19 cellular contexts compared by ENCODE assay signal in the genomic region with DNA sequence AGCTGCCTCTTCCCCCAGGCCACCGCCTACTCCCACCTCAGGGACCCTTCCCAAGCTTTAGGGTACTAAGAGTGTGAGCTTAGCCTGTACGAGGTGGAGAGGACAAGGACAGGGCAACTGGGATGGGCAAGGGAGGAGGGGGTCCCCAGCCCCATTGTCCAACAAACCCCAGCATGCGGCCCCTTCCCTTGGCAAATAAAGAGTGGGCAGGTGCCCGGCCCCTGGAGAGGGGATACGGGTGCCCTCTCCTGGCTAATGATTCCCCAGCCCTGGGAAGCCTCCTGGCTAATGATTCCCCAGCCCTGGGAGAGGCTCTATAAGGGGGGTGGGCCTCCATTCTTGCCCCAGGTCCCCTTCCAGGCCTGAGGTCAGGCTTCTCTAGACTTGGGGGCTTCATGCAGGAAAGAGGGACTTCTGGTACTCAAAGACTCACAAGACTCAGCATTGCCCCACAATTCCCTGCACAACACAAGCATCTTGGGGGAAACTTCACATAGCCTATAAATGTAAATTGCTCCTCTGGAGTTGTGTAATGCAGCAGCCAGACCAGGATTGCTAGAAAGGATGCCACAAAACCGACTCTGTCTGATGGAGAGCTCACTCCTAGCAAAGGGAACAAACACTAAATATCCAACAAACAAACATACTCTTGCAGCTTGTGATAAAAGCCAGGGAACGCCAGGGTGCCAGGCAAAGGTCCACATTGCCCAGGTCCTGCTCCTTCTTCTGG. TPM values are rescaled to one million over a fixed set of nuclear protein-coding genes. Genes with fewer than 3 reads are reported as not detected.
DNase-seq lines count a peak whose midpoint lies in the region; ATAC-seq and TF ChIP-seq lines count a peak whose summit lies in the region.
"Had no signal": no experiment of that assay in that cellular context is flagged by ENCODE, and none has a peak within 500 bp of the region (broad histone marks: within the 10 kb centered on the region; RNA-seq: fewer than 3 reads in every experiment).

No MANE protein-coding gene starts in this region.

- peak overlapping the region; percentile 26 for H3K4me3 Mint-ChIP-seq in progenitor cell of endocrine pancreas (ENCODE audit: low read depth)
- no peak overlapping the region for H3K4me3 Mint-ChIP-seq in activated naive CD4-positive, alpha-beta T cell treated with anti-CD3 and anti-CD28 coated beads, Interleukin-2, amount 10 ng/mL, durations not matched to agents 7 days and 5 days
- H3K4me3 Mint-ChIP-seq: H9 had no signal

- CTCF ChIA-PET in Panc1 (lab: Charles Lee), result no interaction called here
- CTCF ChIA-PET in activated naive CD4-positive, alpha-beta T cell treated with anti-CD3 and anti-CD28 coated beads, Interleukin-2, amount 10 ng/mL, durations not matched to agents 7 days and 5 days (lab: Charles Lee), result interaction anchor here (1.2 kb wide), 1 partner anchor 71 kb away, joined by 3 read pairs; no protein-coding TSS in a partner anchor

- in situ Hi-C loops in Panc1 (cut with HindIII; ENCODE audit: low pct_unique_long_range_greater_than_20kb, low sequenced_read_pairs), result no loop called here

- BruUV-seq in Panc1 (replicated peaks; lab: Mats Ljungman, UMichigan), result no TSS peak

- H3K9me3 ChIP-seq in Panc1 (ENCODE audit: control insufficient read depth, insufficient read depth, low read depth, low read length) (no peaks in the 10 kb centered on the region), left lung (no peaks in the 10 kb centered on the region)

- TF ChIP-seq CTCF in Panc1 (IDR thresholded peaks at IDR 0.05) (no peak), left lung (IDR thresholded peaks at IDR 0.05) (no peak), progenitor cell of endocrine pancreas (IDR thresholded peaks at IDR 0.05; ENCODE audit: unreplicated experiment) (no peak)

- H3K27ac ChIP-seq in Panc1 (ENCODE audit: low read length), result no peak overlapping the region
- no peak overlapping the region for H3K27ac ChIP-seq in left lung
- H3K27ac ChIP-seq: 22Rv1 had no signal

- POLR2A ChIA-PET in Panc1 (lab: Charles Lee), result no interaction called here

- peak overlapping the region; percentile 85 for H3K27ac Mint-ChIP-seq in progenitor cell of endocrine pancreas
- H3K27ac Mint-ChIP-seq in activated naive CD4-positive, alpha-beta T cell treated with anti-CD3 and anti-CD28 coated beads, Interleukin-2, amount 10 ng/mL, durations not matched to agents 7 days and 5 days, result no peak overlapping the region
- H3K27ac Mint-ChIP-seq: H9 had no signal

- H3K4me3 ChIP-seq in Panc1 (ENCODE audit: low read depth in 2 of 2, low read length in 2 of 2) (no peak overlapping the region), left lung (no peak overlapping the region)

- H3K4me1 ChIP-seq in Panc1 (ENCODE audit: control insufficient read depth, insufficient read depth, low read length) (no peaks in the 10 kb centered on the region), left lung (no peaks in the 10 kb centered on the region)

- DNase-seq in DMS 273 (lab: John Stamatoyannopoulos, UW; ENCODE audit: unreplicated experiment), result peak; percentile 11
- DNase-seq in DMS 273 treated with DMSO at 0.1 percent for 48 hours (lab: John Stamatoyannopoulos, UW), result no peak
- no peak for DNase-seq in Panc1 (ENCODE audit: low read depth, low spot score)
- DNase-seq in left lung, result no peak
- DNase-seq in progenitor cell of endocrine pancreas (ENCODE audit: low spot score, unreplicated experiment), result peak; percentile 28
- no peak for DNase-seq in activated naive CD4-positive, alpha-beta T cell treated with anti-CD3 and anti-CD28 coated beads, Interleukin-2, amount 10 ng/mL, durations not matched to agents 7 days and 5 days
- DNase-seq in activated CD4-positive, alpha-beta T cell treated with anti-CD3 and anti-CD28 coated beads for 1 hour, result no peak
- DNase-seq: C1 segment of cervical spinal cord, DMS79 treated with DMSO at 0.1 percent for 48 hours, H9, Karpas-422, NCI-H1105 treated with DMSO at 0.1 percent for 48 hours, NCI-H187, NCI-H446, NCI-H82, SIG-M5 had no signal

- no peaks in the 10 kb centered on the region for H3K36me3 Mint-ChIP-seq in progenitor cell of endocrine pancreas (ENCODE audit: insufficient read depth)
- no peaks in the 10 kb centered on the region for H3K36me3 Mint-ChIP-seq in activated naive CD4-positive, alpha-beta T cell treated with anti-CD3 and anti-CD28 coated beads, Interleukin-2, amount 10 ng/mL, durations not matched to agents 7 days and 5 days

- H3K9me3 Mint-ChIP-seq in progenitor cell of endocrine pancreas (ENCODE audit: low read depth), result no peaks in the 10 kb centered on the region
- H3K9me3 Mint-ChIP-seq in activated naive CD4-positive, alpha-beta T cell treated with anti-CD3 and anti-CD28 coated beads, Interleukin-2, amount 10 ng/mL, durations not matched to agents 7 days and 5 days, result no peaks in the 10 kb centered on the region
- H3K9me3 Mint-ChIP-seq: H9 had no signal

- H3K27me3 ChIP-seq in Panc1 (ENCODE audit: control insufficient read depth, insufficient read depth, low read length), result peaks cover 2% of the 10 kb centered on the region; the same call in 1 of the 2 replicates
- H3K27me3 ChIP-seq in left lung, result peaks cover 0 to 5% of the 10 kb centered on the region in 2 donors

- intact Hi-C loops in Panc1 (cut with micrococcal nuclease; ENCODE audit: unreplicated experiment), result no loop called here
- intact Hi-C loops in left lung (cut with DNase I), result no loop called here

- H3K4me1 Mint-ChIP-seq in progenitor cell of endocrine pancreas (ENCODE audit: low read depth), result peaks cover 36% of the 10 kb centered on the region
- peaks cover 6% of the 10 kb centered on the region for H3K4me1 Mint-ChIP-seq in activated naive CD4-positive, alpha-beta T cell treated with anti-CD3 and anti-CD28 coated beads, Interleukin-2, amount 10 ng/mL, durations not matched to agents 7 days and 5 days

- H3K36me3 ChIP-seq in Panc1 (ENCODE audit: control insufficient read depth, insufficient read depth, low read length) (no peaks in the 10 kb centered on the region), left lung (no peaks in the 10 kb centered on the region)

- H3K27me3 Mint-ChIP-seq in progenitor cell of endocrine pancreas, result peaks cover 3% of the 10 kb centered on the region
- peaks cover 17% of the 10 kb centered on the region for H3K27me3 Mint-ChIP-seq in activated naive CD4-positive, alpha-beta T cell treated with anti-CD3 and anti-CD28 coated beads, Interleukin-2, amount 10 ng/mL, durations not matched to agents 7 days and 5 days

- ATAC-seq in Panc1 (0 out of 2 replicates have a peak, but pooled peaks have one; percentile 46), left lung (peak; percentile 39), GM18868 (IDR thresholded peaks at IDR 0.05; ENCODE audit: unreplicated experiment) (no peak)

RNA-seq across cellular contexts. Expression of gene SLC13A2, which starts 14.9 kb away (rescaled TPM):
- total RNA-seq in Panc1 (2021; ENCODE audit: unreplicated experiment) (not detected), left lung (not detected), progenitor cell of endocrine pancreas (0.29 and 0.31 TPM in 2 replicates)
- not detected for polyA plus RNA-seq in Panc1 (2012; ENCODE audit: insufficient read length)
- total RNA-seq: H9, RPMI7951 had no signal

RNA-seq across cellular contexts. Expression of gene FOXN1, which starts 17.8 kb away (rescaled TPM):
- total RNA-seq in Panc1 (2021; ENCODE audit: unreplicated experiment) (not detected), left lung (under 1 TPM; 0.18 to 0.29 TPM), progenitor cell of endocrine pancreas (0.07 TPM in 1 of 2 replicates, not detected in the other)
- not detected for polyA plus RNA-seq in Panc1 (2012; ENCODE audit: insufficient read length)
- total RNA-seq: H9, RPMI7951 had no signal

Comparison
In these comparisons a context has a peak if more than half of its experiments do, and no peak if none do; other contexts are left out.
1. DNase-seq: peak in DMS 273 (single experiment) and progenitor cell of endocrine pancreas (single experiment); none in DMS 273 treated with DMSO at 0.1 percent for 48 hours (single experiment), Panc1 (single experiment), left lung (0 of 2), activated naive CD4-positive, alpha-beta T cell treated with anti-CD3 and anti-CD28 coated beads, Interleukin-2, amount 10 ng/mL, durations not matched to agents 7 days and 5 days (single experiment) and activated CD4-positive, alpha-beta T cell treated with anti-CD3 and anti-CD28 coated beads for 1 hour (single experiment).